ENCODE assay signal across 8 cellular contexts in genomic region chr12:54017027-54017788, GRCh38. TPM values are rescaled to one million over a fixed set of nuclear protein-coding genes. Genes with fewer than 3 reads are reported as not detected.
DNase-seq lines count a peak whose midpoint lies in the region; ATAC-seq and TF ChIP-seq lines count a peak whose summit lies in the region.

No MANE protein-coding gene starts in this region.

- peak; percentile 19 for DNase-seq in activated naive CD4-positive, alpha-beta T cell treated with anti-CD3 and anti-CD28 coated beads for 36 hours
- DNase-seq in activated naive CD4-positive, alpha-beta T cell (lab: John Stamatoyannopoulos, UW) = no peak
- DNase-seq in NCI-H2227 (lab: John Stamatoyannopoulos, UW; ENCODE audit: unreplicated experiment) (peak; percentile 46), body of pancreas (peak in 1 of 4 donors; percentile 39), lower lobe of right lung (no peak), vagina (ENCODE audit: extremely low spot score in 2 of 2) (no peak)
- DNase-seq in effector CD8-positive, alpha-beta T cell (lab: John Stamatoyannopoulos, UW) = no peak

- ATAC-seq in HG02885 (IDR thresholded peaks at IDR 0.05; ENCODE audit: poor library complexity, unreplicated experiment) (peak; percentile 24), body of pancreas (peak; percentile 58), lower lobe of right lung (peak; percentile 14 to 33)

- TF ChIP-seq POLR2A in body of pancreas (IDR thresholded peaks at IDR 0.05) (no peak), vagina (IDR thresholded peaks at IDR 0.05) (no peak)

- CTCF ChIA-PET in activated naive CD4-positive, alpha-beta T cell treated with anti-CD3 and anti-CD28 coated beads for 36 hours (lab: Charles Lee) = interaction anchor here (0.6 to 2.4 kb wide), 13 partner anchors 8 to 198 kb away, joined by 3 to 12 read pairs (median 4); partner anchors contain the start of genes HOXC10, HOXC5 and HOXC8

- no peak overlapping the region for H3K27ac Mint-ChIP-seq in activated naive CD4-positive, alpha-beta T cell treated with anti-CD3 and anti-CD28 coated beads for 36 hours

- TF ChIP-seq CTCF in body of pancreas (IDR thresholded peaks at IDR 0.05) (peak in 1 of 7 experiments; percentile 13), lower lobe of right lung (IDR thresholded peaks at IDR 0.05) (no peak), vagina (IDR thresholded peaks at IDR 0.05) (no peak)

- no peaks in the 10 kb centered on the region for H3K9me3 Mint-ChIP-seq in activated naive CD4-positive, alpha-beta T cell treated with anti-CD3 and anti-CD28 coated beads for 36 hours

- peak overlapping the region in 1 of 2 donors; percentile 12 for H3K4me3 ChIP-seq in body of pancreas
- peak overlapping the region; percentile 46 for H3K4me3 ChIP-seq in lower lobe of right lung
- H3K4me3 ChIP-seq in vagina = peak overlapping the region; percentile 27 to 38

- intact Hi-C loops in activated naive CD4-positive, alpha-beta T cell treated with anti-CD3 and anti-CD28 coated beads for 36 hours (cut with micrococcal nuclease) = loop anchor here (1.0 to 5.0 kb wide), 2 partner anchors 8 to 350 kb away; no protein-coding TSS in a partner anchor
- intact Hi-C loops in body of pancreas (cut with DNase I) (no loop called here), lower lobe of right lung (cut with DNase I) (no loop called here), vagina (cut with DNase I) (loop anchor here (5.0 kb wide), 1 partner anchor 110 kb away; no protein-coding TSS in a partner anchor)

- H3K4me1 ChIP-seq in body of pancreas (peaks cover 25% of the 10 kb centered on the region), lower lobe of right lung (peaks cover 25% of the 10 kb centered on the region), vagina (peaks cover 39% of the 10 kb centered on the region)

- peaks cover 77% of the 10 kb centered on the region for H3K27me3 Mint-ChIP-seq in activated naive CD4-positive, alpha-beta T cell treated with anti-CD3 and anti-CD28 coated beads for 36 hours (ENCODE audit: low read depth)

- peak overlapping the region; percentile 76 for H3K4me3 Mint-ChIP-seq in activated naive CD4-positive, alpha-beta T cell treated with anti-CD3 and anti-CD28 coated beads for 36 hours

- H3K36me3 ChIP-seq in body of pancreas (replicated peaks in 1 of 2; ENCODE audit: insufficient read depth in 1 of 2, low read depth in 2 of 2) (no peaks in the 10 kb centered on the region), lower lobe of right lung (no peaks in the 10 kb centered on the region), vagina (no peaks in the 10 kb centered on the region)

- H3K27me3 ChIP-seq in body of pancreas = peaks cover 6 to 33% of the 10 kb centered on the region in 2 donors
- H3K27me3 ChIP-seq in lower lobe of right lung (ENCODE audit: low read depth) = peaks cover 99% of the 10 kb centered on the region
- peaks cover 29% of the 10 kb centered on the region for H3K27me3 ChIP-seq in vagina

- peaks cover 26% of the 10 kb centered on the region for H3K4me1 Mint-ChIP-seq in activated naive CD4-positive, alpha-beta T cell treated with anti-CD3 and anti-CD28 coated beads for 36 hours (ENCODE audit: low read depth)

- H3K9me3 ChIP-seq in body of pancreas = no peaks in the 10 kb centered on the region
- no peaks in the 10 kb centered on the region for H3K9me3 ChIP-seq in lower lobe of right lung
- H3K9me3 ChIP-seq in vagina = no peaks in the 10 kb centered on the region

- no peak overlapping the region for H3K27ac ChIP-seq in body of pancreas
- no peak overlapping the region for H3K27ac ChIP-seq in lower lobe of right lung
- no peak overlapping the region for H3K27ac ChIP-seq in vagina

- H3K36me3 Mint-ChIP-seq in activated naive CD4-positive, alpha-beta T cell treated with anti-CD3 and anti-CD28 coated beads for 36 hours (ENCODE audit: low read depth) = no peaks in the 10 kb centered on the region

- 2 to 3% methylated on average over 23 to 24 of the region's 24 CpGs for WGBS in body of pancreas, 2 donors

RNA-seq across cellular contexts. Expression of gene HOXC8, which starts 8.4 kb away (rescaled TPM):
- not detected for total RNA-seq in activated naive CD4-positive, alpha-beta T cell treated with anti-CD3 and anti-CD28 coated beads for 36 hours
- total RNA-seq in body of pancreas (not detected), lower lobe of right lung (not detected), vagina (not detected)

RNA-seq across cellular contexts. Expression of gene HOXC6, which starts 11.0 kb away (rescaled TPM):
- total RNA-seq in activated naive CD4-positive, alpha-beta T cell treated with anti-CD3 and anti-CD28 coated beads for 36 hours = not detected
- total RNA-seq in body of pancreas (not detected), lower lobe of right lung (0.50 TPM), vagina (not detected)

RNA-seq across cellular contexts. Expression of gene HOXC5, which starts 15.6 kb away (rescaled TPM):
- total RNA-seq in activated naive CD4-positive, alpha-beta T cell treated with anti-CD3 and anti-CD28 coated beads for 36 hours = not detected
- total RNA-seq in body of pancreas (not detected), lower lobe of right lung (not detected), vagina (not detected)

RNA-seq across cellular contexts. Expression of gene HOXC9, which starts 17.2 kb away (rescaled TPM):
- total RNA-seq in activated naive CD4-positive, alpha-beta T cell treated with anti-CD3 and anti-CD28 coated beads for 36 hours = not detected
- total RNA-seq in body of pancreas (not detected), lower lobe of right lung (not detected), vagina (not detected)

RNA-seq across cellular contexts. Expression of gene HOXC10, which starts 32.3 kb away (rescaled TPM):
- total RNA-seq in activated naive CD4-positive, alpha-beta T cell treated with anti-CD3 and anti-CD28 coated beads for 36 hours = not detected
- total RNA-seq in body of pancreas (not detected), lower lobe of right lung (not detected), vagina (not detected)

Comparison
In these comparisons a context has a peak if more than half of its experiments do, and no peak if none do; other contexts are left out.
1. DNase-seq: peak in activated naive CD4-positive, alpha-beta T cell treated with anti-CD3 and anti-CD28 coated beads for 36 hours (single experiment) and NCI-H2227 (single experiment); none in activated naive CD4-positive, alpha-beta T cell (0 of 4), lower lobe of right lung (single experiment), vagina (0 of 2) and effector CD8-positive, alpha-beta T cell (single experiment).
2. intact Hi-C loops: an anchor here in activated naive CD4-positive, alpha-beta T cell treated with anti-CD3 and anti-CD28 coated beads for 36 hours (1.0 to 5.0 kb wide) and vagina (5.0 kb wide); none called in body of pancreas and lower lobe of right lung.
3. Peak in every context shown above with its lines, with median percentiles within 50 percentile points of each other: ATAC-seq.